Comparison of ENCODE assay signal across 11 cellular contexts in genomic region chr9:98120476-98120875, GRCh38. TPM values are rescaled to one million over a fixed set of nuclear protein-coding genes. Genes with fewer than 3 reads are reported as not detected.
DNase-seq lines count a peak whose midpoint lies in the region; ATAC-seq and TF ChIP-seq lines count a peak whose summit lies in the region.
"Had no signal": no experiment of that assay in that cellular context is flagged by ENCODE, and none has a peak within 500 bp of the region (broad histone marks: within the 10 kb centered on the region; RNA-seq: fewer than 3 reads in every experiment).

No MANE protein-coding gene starts in this region.

- H3K4me3 ChIP-seq in gastroesophageal sphincter (no peak overlapping the region), suprapubic skin (no peak overlapping the region)

- H3K27ac ChIP-seq in gastroesophageal sphincter = peak overlapping the region in 3 of 4 donors; percentile 7 to 42 (median 36)
- H3K27ac ChIP-seq in suprapubic skin = peak overlapping the region; percentile 60

- H3K4me1 ChIP-seq in gastroesophageal sphincter = peaks cover 0 to 17% (median 0%) of the 10 kb centered on the region in 3 donors
- peaks cover 38% of the 10 kb centered on the region for H3K4me1 ChIP-seq in suprapubic skin

- peak overlapping the region; percentile 97 for H3K27ac Mint-ChIP-seq in T-helper 17 cell

- no peak for TF ChIP-seq CTCF in gastroesophageal sphincter (IDR thresholded peaks at IDR 0.05)
- no peak for TF ChIP-seq CTCF in suprapubic skin (IDR thresholded peaks at IDR 0.05)

- H3K27me3 Mint-ChIP-seq in activated T-cell treated with anti-CD3 and anti-CD28 coated beads, Interleukin-2, amount 50 U/mL, for 4 hours (ENCODE audit: low read depth) = no peaks in the 10 kb centered on the region
- H3K27me3 Mint-ChIP-seq in T-helper 17 cell = no peaks in the 10 kb centered on the region

- H3K9me3 ChIP-seq in T-helper 17 cell (ENCODE audit: control insufficient read depth, low read length, poor library complexity, severe bottlenecking) = no peaks in the 10 kb centered on the region
- H3K9me3 ChIP-seq in gastroesophageal sphincter = no peaks in the 10 kb centered on the region
- no peaks in the 10 kb centered on the region for H3K9me3 ChIP-seq in suprapubic skin
- H3K9me3 ChIP-seq: BE2C had no signal

- peak overlapping the region; percentile 92 for H3K4me3 Mint-ChIP-seq in activated T-cell treated with anti-CD3 and anti-CD28 coated beads, Interleukin-2, amount 50 U/mL, for 4 hours
- peak overlapping the region; percentile 97 for H3K4me3 Mint-ChIP-seq in T-helper 17 cell

- no peak for ATAC-seq in activated T-cell treated with anti-CD3 and anti-CD28 coated beads, Interleukin-2, amount 50 U/mL, for 4 hours
- no peak for ATAC-seq in T-helper 17 cell
- ATAC-seq in gastroesophageal sphincter = no peak

- H3K36me3 Mint-ChIP-seq in activated T-cell treated with anti-CD3 and anti-CD28 coated beads, Interleukin-2, amount 50 U/mL, for 4 hours (ENCODE audit: insufficient read depth) = peaks cover 4% of the 10 kb centered on the region
- peaks cover 2% of the 10 kb centered on the region for H3K36me3 Mint-ChIP-seq in T-helper 17 cell (ENCODE audit: low read depth)

- no peaks in the 10 kb centered on the region for H3K9me3 Mint-ChIP-seq in activated T-cell treated with anti-CD3 and anti-CD28 coated beads, Interleukin-2, amount 50 U/mL, for 4 hours

- no peak for TF ChIP-seq POLR2A in gastroesophageal sphincter (IDR thresholded peaks at IDR 0.05)
- TF ChIP-seq POLR2A in suprapubic skin (IDR thresholded peaks at IDR 0.05) = no peak

- peaks cover 45% of the 10 kb centered on the region for H3K4me1 Mint-ChIP-seq in activated T-cell treated with anti-CD3 and anti-CD28 coated beads, Interleukin-2, amount 50 U/mL, for 4 hours (ENCODE audit: low read depth)
- peaks cover 35% of the 10 kb centered on the region for H3K4me1 Mint-ChIP-seq in T-helper 17 cell

- H3K27me3 ChIP-seq in gastroesophageal sphincter (no peaks in the 10 kb centered on the region), suprapubic skin (no peaks in the 10 kb centered on the region)
- H3K27me3 ChIP-seq: BE2C had no signal

- TF ChIP-seq EP300 in gastroesophageal sphincter (IDR thresholded peaks at IDR 0.05) (no peak), suprapubic skin (IDR thresholded peaks at IDR 0.05) (no peak)

- H3K36me3 ChIP-seq in gastroesophageal sphincter (no peaks in the 10 kb centered on the region), suprapubic skin (peaks cover 3% of the 10 kb centered on the region)

- WGBS in gastroesophageal sphincter (ENCODE audit: low coverage in 1 of 2), 2 donors = 63 to 81% methylated on average over 2 to 3 of the region's 3 CpGs
- WGBS in suprapubic skin = 40% methylated on average over 3 of the region's 3 CpGs

- DNase-seq in activated T-cell treated with anti-CD3 and anti-CD28 coated beads, Interleukin-2, amount 50 U/mL, for 4 hours = no peak
- DNase-seq in activated T-cell treated with anti-CD3 and anti-CD28 coated beads for 4 hours (no peak), T-helper 17 cell (no peak), suprapubic skin (ENCODE audit: low spot score in 2 of 2) (no peak), COLO829 (ENCODE audit: low spot score) (no peak), NCI-H345 treated with DMSO at 0.1 percent for 48 hours (lab: John Stamatoyannopoulos, UW; ENCODE audit: unreplicated experiment) (no peak), posterior vena cava (ENCODE audit: low spot score) (no peak)
- DNase-seq: activated effector memory CD4-positive, alpha-beta T cell treated with anti-CD3 and anti-CD28 coated beads, Interleukin-2, amount 50 U/mL, for 16 hours; NCI-H2227 treated with DMSO at 0.1 percent for 48 hours had no signal

- intact Hi-C loops in posterior vena cava (cut with DNase I) = no loop called here

RNA-seq across cellular contexts. Expression of gene TRIM14, which starts 1.5 kb away (rescaled TPM):
- 10 to 100 TPM; 30.4 to 40.6 (median 32.5) TPM for total RNA-seq in activated T-cell treated with anti-CD3 and anti-CD28 coated beads, Interleukin-2, amount 50 U/mL, for 4 hours
- total RNA-seq in T-helper 17 cell (10 to 100 TPM; 63.8 to 64.6 TPM), gastroesophageal sphincter (10 to 100 TPM in 3 of 4 donors, 1 to 10 TPM in 1; 7.5 to 12.5 (median 10.5) TPM), suprapubic skin (10 to 100 TPM; 15.8 to 22.9 (median 20.0) TPM), posterior vena cava (10 to 100 TPM in 1 of 2 donors, 1 to 10 TPM in 1; 4.9 to 11.8 TPM)
